In genomic region chr3:180531303-180532278, GRCh38 we compare ENCODE assay signal across 27 cellular contexts.
"Had no signal": no experiment of that assay in that cellular context is flagged by ENCODE, and none has a peak within 500 bp of the region (broad histone marks: within the 10 kb centered on the region; RNA-seq: fewer than 3 reads in every experiment).

No MANE protein-coding gene starts in this region.

- H3K4me1 ChIP-seq: left lung, lower lobe of right lung, neural progenitor cell, right atrium auricular region, right lobe of liver, suprapubic skin, tibial artery, upper lobe of right lung had no signal

- H3K27ac Mint-ChIP-seq: mesothelial cell of epicardium, naive B cell, natural killer cell, nephron progenitor cell, neural progenitor cell, progenitor cell of endocrine pancreas had no signal

- H3K27me3 Mint-ChIP-seq: naive B cell had no signal

- H3K36me3 ChIP-seq: left lung, lower lobe of right lung, neural progenitor cell, ovary, right atrium auricular region, right lobe of liver, suprapubic skin, thoracic aorta, tibial artery, upper lobe of right lung had no signal

- H3K9me3 Mint-ChIP-seq: mesothelial cell of epicardium, nephron progenitor cell, neural progenitor cell had no signal

- H3K27ac ChIP-seq: left lung, lower lobe of right lung, neural progenitor cell, ovary, right atrium auricular region, right lobe of liver, skin epidermis, suprapubic skin, thoracic aorta, tibial artery, upper lobe of right lung had no signal

- H3K9ac ChIP-seq: neural progenitor cell had no signal

- DNase-seq: head of caudate nucleus; hippocampal formation; left colon; lower lobe of right lung; mesendoderm; naive B cell; natural killer cell; nephron progenitor cell; ovary; right lobe of liver; stimulated activated CD4-positive, alpha-beta T cell treated with anti-CD3 and anti-CD28 coated beads, Interleukin-12 subunit alpha, Interleukin-12 subunit beta, amount 100 ng/mL, for 4 hours; stimulated activated CD4-positive, alpha-beta T cell treated with anti-CD3 and anti-CD28 coated beads, Interleukin-15, amount 100 ng/mL, for 24 hours; stimulated activated CD4-positive, alpha-beta T cell treated with anti-CD3 and anti-CD28 coated beads, Interleukin-4, amount 100 ng/mL, for 1 hour; stimulated activated naive CD4-positive, alpha-beta T cell treated with Interleukin-2 at 50 U/mL for 16 hours; tibial artery; trophoblast cell; upper lobe of right lung had no signal

- H3K4me3 Mint-ChIP-seq: mesothelial cell of epicardium, naive B cell, natural killer cell, nephron progenitor cell, neural progenitor cell had no signal

- H3K9me3 ChIP-seq: lower lobe of right lung, ovary, right atrium auricular region, right lobe of liver, suprapubic skin, thoracic aorta, tibial artery, upper lobe of right lung had no signal

- ATAC-seq: left colon, left lung, natural killer cell, right lobe of liver, upper lobe of right lung had no signal

- H3K36me3 Mint-ChIP-seq: mesothelial cell of epicardium, naive B cell, natural killer cell, neural progenitor cell had no signal

- H3K4me3 ChIP-seq: left lung, lower lobe of right lung, neural progenitor cell, ovary, right atrium auricular region, right lobe of liver, skin epidermis, suprapubic skin, thoracic aorta, tibial artery, upper lobe of right lung had no signal

- H3K4me1 Mint-ChIP-seq: mesothelial cell of epicardium, naive B cell, natural killer cell, nephron progenitor cell, neural progenitor cell had no signal

- FAIRE-seq: keratinocyte, urothelium cell line had no signal
